Comparison of ENCODE assay signal across 20 cellular contexts in genomic region chr1:230899845-230900251, GRCh38. TPM values are rescaled to one million over a fixed set of nuclear protein-coding genes. Genes with fewer than 3 reads are reported as not detected.
DNase-seq lines count a peak whose midpoint lies in the region; ATAC-seq and TF ChIP-seq lines count a peak whose summit lies in the region.
"Had no signal": no experiment of that assay in that cellular context is flagged by ENCODE, and none has a peak within 500 bp of the region (broad histone marks: within the 10 kb centered on the region; RNA-seq: fewer than 3 reads in every experiment).

No MANE protein-coding gene starts in this region.

- no peak overlapping the region for H3K4me3 ChIP-seq in MG63
- H3K4me3 ChIP-seq: colonic mucosa, esophagus muscularis mucosa, Peyer's patch had no signal

- H3K4me1 Mint-ChIP-seq in HFFc6 (ENCODE audit: low read depth) = peaks cover 10% of the 10 kb centered on the region; the same call in 1 of the 2 replicates
- H3K4me1 Mint-ChIP-seq in endothelial cell (ENCODE audit: unreplicated experiment) = no peaks in the 10 kb centered on the region
- H3K4me1 Mint-ChIP-seq: memory B cell had no signal

- peaks cover 4% of the 10 kb centered on the region for H3K36me3 ChIP-seq in MG63
- H3K36me3 ChIP-seq: colonic mucosa had no signal

- no peaks in the 10 kb centered on the region for H3K9me3 Mint-ChIP-seq in HFFc6
- no peaks in the 10 kb centered on the region for H3K9me3 Mint-ChIP-seq in endothelial cell (ENCODE audit: unreplicated experiment)
- H3K9me3 Mint-ChIP-seq: CD8-positive, alpha-beta memory T cell; memory B cell had no signal

- H3K9me3 ChIP-seq in MG63 = no peaks in the 10 kb centered on the region
- H3K9me3 ChIP-seq: colonic mucosa, esophagus muscularis mucosa, neutrophil, Peyer's patch had no signal

- H3K27me3 Mint-ChIP-seq in HFFc6 (ENCODE audit: insufficient read depth) (peaks cover 4% of the 10 kb centered on the region; the same call in 1 of the 2 replicates), endothelial cell (ENCODE audit: unreplicated experiment) (peaks cover 2% of the 10 kb centered on the region)
- H3K27me3 Mint-ChIP-seq: CD8-positive, alpha-beta memory T cell; memory B cell had no signal

- TF ChIP-seq CTCF in HFFc6 (IDR thresholded peaks at IDR 0.05) = no peak
- TF ChIP-seq CTCF in endothelial cell (IDR thresholded peaks at IDR 0.05; ENCODE audit: unreplicated experiment) = no peak

- H3K27me3 ChIP-seq in MG63 = no peaks in the 10 kb centered on the region
- H3K27me3 ChIP-seq: colonic mucosa, Peyer's patch had no signal

- ATAC-seq in GM21737 (IDR thresholded peaks at IDR 0.05; ENCODE audit: unreplicated experiment) = no peak
- ATAC-seq: activated CD4-positive, CD25-positive, alpha-beta regulatory T cell treated with anti-CD3 and anti-CD28 coated beads, Interleukin-2, amount 50 U/mL, for 24 hours had no signal

- H3K4me3 Mint-ChIP-seq in HFFc6 (no peak overlapping the region), endothelial cell (ENCODE audit: unreplicated experiment) (no peak overlapping the region)
- H3K4me3 Mint-ChIP-seq: CD8-positive, alpha-beta memory T cell; memory B cell had no signal

- DNase-seq in AG08396 (ENCODE audit: low spot score) (peak; percentile 73), HFFc6 (no peak), endothelial cell (ENCODE audit: low spot score) (no peak), non-pigmented ciliary epithelial cell (ENCODE audit: low read depth) (peak; percentile 48), NCI-H1092 treated with DMSO at 0.1 percent for 48 hours (lab: John Stamatoyannopoulos, UW) (no peak), MG63 (no peak), SHP77 treated with DMSO at 0.1 percent for 48 hours (lab: John Stamatoyannopoulos, UW) (no peak)
- DNase-seq: activated CD8-positive, alpha-beta memory T cell treated with anti-CD3 and anti-CD28 coated beads, Interleukin-2, amount 50 U/mL, for 4 hours; activated naive CD4-positive, alpha-beta T cell treated with Interleukin-2 at 50 U/mL for 16 hours; CD8-positive, alpha-beta memory T cell; colonic mucosa; NCI-H1694 treated with DMSO at 0.1 percent for 48 hours; NCI-H526; Peyer's patch; T-helper 1 cell had no signal

- H3K27ac Mint-ChIP-seq in HFFc6 (peak overlapping the region; percentile 51; the same call in 1 of the 2 replicates), endothelial cell (ENCODE audit: unreplicated experiment) (peak overlapping the region; percentile 5)
- H3K27ac Mint-ChIP-seq: memory B cell had no signal

- H3K36me3 Mint-ChIP-seq in HFFc6 (ENCODE audit: low read depth) (no peaks in the 10 kb centered on the region), endothelial cell (ENCODE audit: low read depth, unreplicated experiment) (peaks cover 5% of the 10 kb centered on the region)

RNA-seq across cellular contexts. Expression of gene C1orf198, which starts 31.5 kb away (rescaled TPM):
- total RNA-seq in HFFc6 (2021; fragmentation: NEBNext Ultra II Directional; extraction: Animal tissue kit (Norgen Biotek cat#: 25700)) = 100 to 1,000 TPM in 1 of 6 experiments, 10 to 100 TPM in 5; 72.4 to 118 (median 88.4) TPM
- total RNA-seq in endothelial cell (ENCODE audit: unreplicated experiment) = 22.2 TPM
- total RNA-seq in MG63 (2014; rRNA removed; shearing (Covaris generic); ENCODE audit: low replicate concordance) = 39.5 and 47.1 TPM in 2 replicates

Comparison
In these comparisons a context has a peak if more than half of its experiments do, and no peak if none do; other contexts are left out.
1. DNase-seq: peak in AG08396 (single experiment) and non-pigmented ciliary epithelial cell (single experiment); none in HFFc6 (single experiment), endothelial cell (single experiment), NCI-H1092 treated with DMSO at 0.1 percent for 48 hours (single experiment), MG63 (single experiment) and SHP77 treated with DMSO at 0.1 percent for 48 hours (single experiment).